26 cellular contexts compared by ENCODE assay signal in the genomic region with DNA sequence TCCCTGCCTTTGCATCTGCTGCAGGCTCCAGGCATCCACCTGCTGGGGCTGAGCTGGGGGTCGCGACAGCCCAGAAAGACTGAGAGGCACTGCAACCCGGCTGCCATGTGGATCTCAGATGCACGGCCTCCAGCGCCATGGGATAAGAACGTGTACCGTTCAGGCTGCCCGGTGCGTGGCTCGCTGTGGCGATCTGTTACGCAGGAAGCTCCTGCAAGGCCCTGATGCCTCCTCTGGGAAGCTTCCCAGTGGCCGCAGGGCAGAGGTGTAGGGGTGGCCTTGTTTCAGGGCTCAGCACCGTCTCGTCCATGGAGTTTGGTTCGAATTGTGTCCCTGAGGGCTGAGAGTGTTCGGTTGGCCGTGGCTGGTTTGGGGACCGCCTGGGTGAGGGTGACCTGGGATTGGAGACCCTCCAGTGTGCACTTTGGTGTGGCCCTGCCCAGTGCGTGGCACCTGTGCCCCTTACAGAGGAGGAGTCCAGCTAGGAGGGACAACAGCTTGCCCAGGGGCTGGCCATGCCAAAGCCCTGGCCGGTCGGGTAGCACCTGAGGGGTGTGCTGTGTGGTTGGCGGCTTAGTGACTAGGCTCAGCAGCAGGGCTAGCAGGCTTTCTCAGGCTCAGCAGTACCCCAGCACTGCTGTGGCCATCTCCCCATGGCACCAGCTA.
"Had no signal": no experiment of that assay in that cellular context is flagged by ENCODE, and none has a peak within 500 bp of the region (broad histone marks: within the 10 kb centered on the region; RNA-seq: fewer than 3 reads in every experiment).

No MANE protein-coding gene starts in this region.

- H3K36me3 ChIP-seq: ascending aorta, cardiac muscle cell, SJCRH30, WERI-Rb-1 had no signal

- H3K27me3 ChIP-seq: ascending aorta, cardiac muscle cell had no signal

- ATAC-seq: activated T-helper 17 cell treated with anti-CD3 and anti-CD28 coated beads, Interleukin-2, amount 50 U/mL, for 72 hours had no signal

- H3K4me1 ChIP-seq: ascending aorta had no signal

- H3K9me3 ChIP-seq: ascending aorta, SJCRH30 had no signal

- H3K4me3 ChIP-seq: ascending aorta, cardiac muscle cell, PC-9, SJCRH30, SK-N-MC had no signal

- H3K27ac ChIP-seq: ascending aorta, cardiac muscle cell, PC-9, RWPE1, SJCRH30, SK-N-MC, WERI-Rb-1 had no signal

- H2AFZ ChIP-seq: PC-9 had no signal

- H3K4me2 ChIP-seq: PC-9 had no signal

- DNase-seq: activated CD4-positive, alpha-beta T cell treated with anti-CD3 and anti-CD28 coated beads, Interleukin-2, amount 10 ng/mL, durations not matched to agents 24 days and 14 days; activated CD4-positive, alpha-beta T cell treated with anti-CD3 and anti-CD28 coated beads, Interleukin-2, amount 50 U/mL, for 4 hours; activated CD8-positive, alpha-beta T cell treated with anti-CD3 and anti-CD28 coated beads for 36 hours; activated effector memory CD4-positive, alpha-beta T cell treated with anti-CD3 and anti-CD28 coated beads, Interleukin-2, amount 50 U/mL, for 16 hours; activated naive CD4-positive, alpha-beta T cell treated with Interleukin-2 at 50 U/mL for 16 hours; activated naive CD8-positive, alpha-beta T cell treated with anti-CD3 and anti-CD28 coated beads, Interleukin-2, amount 10 ng/mL, durations not matched to agents 7 days and 5 days; activated T-cell treated with anti-CD3 and anti-CD28 coated beads, Interleukin-2, amount 50 U/mL, for 1 hour; activated T-cell treated with anti-CD3 and anti-CD28 coated beads, Interleukin-2, amount 50 U/mL, for 72 hours; NCI-H1105; NCI-H1436; NCI-H1694; NCI-H1930; NCI-H2081 treated with DMSO at 0.1 percent for 48 hours; NCI-H345; NCI-H526; NCI-H748 treated with DMSO at 0.1 percent for 48 hours; NK-92 treated with Interleukin-12 subunit alpha and Interleukin-12 subunit beta, amount 100 ng/mL, for 24 hours; PC-9; SJCRH30; T1000; WERI-Rb-1 had no signal
